In genomic region chr17:28951991-28952975, GRCh38 we compare ENCODE assay signal across 8 cellular contexts. TPM values are rescaled to one million over a fixed set of nuclear protein-coding genes. Genes with fewer than 3 reads are reported as not detected.
DNase-seq lines count a peak whose midpoint lies in the region; ATAC-seq, FAIRE-seq and TF ChIP-seq lines count a peak whose summit lies in the region.

No MANE protein-coding gene starts in this region.

- 5% methylated on average over 36 of the region's 36 CpGs for WGBS in small intestine, 3 donors

- ATAC-seq in HG03159 (IDR thresholded peaks at IDR 0.05; ENCODE audit: unreplicated experiment) = peak; percentile 51

- peak; percentile 79 for FAIRE-seq in small intestine (lab: Jason Lieb, UNC)

- TF ChIP-seq CTCF in AG09309 (IDR thresholded peaks at IDR 0.05; ENCODE audit: control insufficient read depth, insufficient read depth, low read depth, low read length, missing control alignments) (no peak), WI38 (IDR thresholded peaks at IDR 0.05; ENCODE audit: low read depth, low read length) (no peak)

- H3K36me3 ChIP-seq in small intestine (ENCODE audit: control insufficient read depth in 2 of 2, insufficient read depth in 2 of 2, low read length in 2 of 2) = no peaks in the 10 kb centered on the region

- peak; percentile 56 for TF ChIP-seq POLR2A in GM18951 (IDR thresholded peaks at IDR 0.05; ENCODE audit: extremely low read depth, insufficient read depth, insufficient read length)

- DNase-seq in AG09309 (ENCODE audit: low read depth) (peak; percentile 99), NCI-H2227 (lab: John Stamatoyannopoulos, UW; ENCODE audit: unreplicated experiment) (peak; percentile 98), caudate nucleus (lab: John Stamatoyannopoulos, UW) (peak; percentile 89 to 100 (median 98)), iPS-NIHi7 (ENCODE audit: extremely low spot score) (peak; percentile 92), small intestine (peak; percentile 100)

- H3K4me3 ChIP-seq in AG09309 (ENCODE audit: control insufficient read depth, low read depth, low read length) (peak overlapping the region; percentile 70), WI38 (ENCODE audit: low read depth, low read length) (peak overlapping the region; percentile 74), small intestine (ENCODE audit: low read depth in 1 of 2, low read length in 2 of 2) (peak overlapping the region in 1 of 2 donors; percentile 53)

- H3K27me3 ChIP-seq in small intestine (ENCODE audit: control insufficient read depth in 2 of 2, insufficient read depth in 2 of 2, low read length in 2 of 2) = no peaks in the 10 kb centered on the region

- in situ Hi-C loops in GM18951 (cut with MboI; ENCODE audit: low sequenced_read_pairs, unreplicated experiment) = no loop called here

- peak overlapping the region; percentile 100 for H3K27ac ChIP-seq in caudate nucleus (ENCODE audit: low read depth, low read length)
- H3K27ac ChIP-seq in small intestine (ENCODE audit: low read depth in 1 of 2, low read length in 1 of 2) = peak overlapping the region; percentile 96 to 99

- H3K9me3 ChIP-seq in small intestine (ENCODE audit: control insufficient read depth, low read depth) = no peaks in the 10 kb centered on the region

- peaks cover 0 to 6% of the 10 kb centered on the region in 2 donors for H3K4me1 ChIP-seq in small intestine (ENCODE audit: control insufficient read depth in 2 of 2, insufficient read depth in 1 of 2, low read depth in 1 of 2, low read length in 1 of 2)

RNA-seq across cellular contexts. Expression of gene PHF12, which starts 1.0 kb away (rescaled TPM):
- polyA plus RNA-seq in small intestine = 10 to 100 TPM in 2 of 3 donors, 1 to 10 TPM in 1; 6.5 to 15.2 (median 15.0) TPM

RNA-seq across cellular contexts. Expression of gene DHRS13, which starts 49.4 kb away (rescaled TPM):
- 10 to 100 TPM in 1 of 3 donors, 1 to 10 TPM in 2; 7.3 to 11.3 (median 7.6) TPM for polyA plus RNA-seq in small intestine

RNA-seq across cellular contexts. Expression of gene SEZ6, which starts 53.5 kb away (rescaled TPM):
- 1 to 10 TPM in 1 of 3 donors, not detected in 2; 1.1 TPM for polyA plus RNA-seq in small intestine

RNA-seq across cellular contexts. Expression of gene FLOT2, which starts 54.8 kb away (rescaled TPM):
- 10 to 100 TPM; 19.9 to 48.7 (median 24.9) TPM for polyA plus RNA-seq in small intestine
